Comparison of ENCODE assay signal across 1 cellular context in genomic region chr11:68903288-68903630, GRCh38.
TF ChIP-seq lines count a peak whose summit lies in the region.

No MANE protein-coding gene starts in this region.

TF ChIP-seq in K562, 482 proteins besides CTCF, POLR2A, EP300 and RAD21:
- TF ChIP-seq ZBTB11 (CRISPR knock-in tag; IDR thresholded peaks at IDR 0.05) (peak in 1 of 3 experiments; percentile 93; a peak in 1 of 6 replicates), ZFP36 (IDR thresholded peaks at IDR 0.05; ENCODE audit: low read depth, low read length, partially characterized antibody) (peak; percentile 88), SMAD2 (IDR thresholded peaks at IDR 0.05; ENCODE audit: low read depth, low read length) (no peak), GABPA (tag; conservative IDR thresholded peaks at IDR 0.05; ENCODE audit: low read depth) (0 out of 2 replicates have a peak, but pooled peaks have one; percentile 87), RBM25 (IDR thresholded peaks at IDR 0.05; ENCODE audit: low read depth, low read length, severe bottlenecking) (peak; percentile 88), BCOR (IDR thresholded peaks at IDR 0.05) (peak; percentile 69), SMARCA5 (IDR thresholded peaks at IDR 0.05) (peak; percentile 73; the same call in 1 of the 2 replicates), ELF1 (tag; IDR thresholded peaks at IDR 0.05) (peak; percentile 11; the same call in 1 of the 2 replicates), HDAC1 (IDR thresholded peaks at IDR 0.05) (no peak), ZNF431 (CRISPR knock-in tag; IDR thresholded peaks at IDR 0.05) (0 out of 2 replicates have a peak, but pooled peaks have one; percentile 11)
TF ChIP-seq in K562: peak in this region for 8.
